ENCODE assay signal across 26 cellular contexts in the genomic region with DNA sequence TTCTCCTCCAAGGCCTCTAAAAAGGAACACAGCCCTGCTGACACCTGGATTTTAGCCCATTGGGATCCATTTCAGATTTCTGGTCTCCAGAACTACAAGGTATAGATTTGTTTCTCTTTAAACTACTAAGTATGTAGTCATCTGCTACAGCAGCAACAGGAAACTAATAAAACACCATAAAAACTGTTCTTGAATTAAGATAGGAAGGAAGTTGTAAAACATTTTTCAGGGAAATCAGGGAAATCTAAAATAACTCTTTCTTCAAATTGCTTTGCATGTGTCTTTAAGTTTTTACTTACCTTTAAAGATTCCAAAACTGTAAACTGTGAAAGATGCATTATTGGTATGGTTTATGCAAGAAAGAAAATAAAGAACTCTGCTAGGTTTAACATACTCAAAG.
"Had no signal": no experiment of that assay in that cellular context is flagged by ENCODE, and none has a peak within 500 bp of the region (broad histone marks: within the 10 kb centered on the region; RNA-seq: fewer than 3 reads in every experiment).

No MANE protein-coding gene starts in this region.

- FAIRE-seq: small intestine, urothelium cell line had no signal

- H3K9me3 ChIP-seq: ovary, psoas muscle, right lobe of liver, sigmoid colon, stomach, thoracic aorta, thyroid gland, tibial nerve, upper lobe of left lung, vagina had no signal

- H3K36me3 ChIP-seq: neural progenitor cell, ovary, right lobe of liver, sigmoid colon, stomach, thoracic aorta, thyroid gland, tibial nerve, upper lobe of left lung, vagina had no signal

- ATAC-seq: natural killer cell; psoas muscle; right cardiac atrium; right lobe of liver; stimulated activated effector memory CD8-positive, alpha-beta T cell treated with anti-CD3 and anti-CD28 coated beads, Interleukin-12 subunit alpha, Interleukin-12 subunit beta, amount 100 ng/mL, for 72 hours; stimulated activated naive B cell treated with anti-CD40 and anti-IgM and Interleukin-4, amounts not matched to agents 10 μg/mL and 1 μg/mL and 100 μg/mL, for 72 hours had no signal

- DNase-seq: natural killer cell; occipital lobe; ovary; posterior cingulate gyrus; psoas muscle; right cardiac atrium; right lobe of liver; sigmoid colon; small intestine; stimulated activated CD4-positive, alpha-beta T cell treated with anti-CD3 and anti-CD28 coated beads, Interleukin-15, amount 100 ng/mL, for 24 hours; stimulated activated CD4-positive, alpha-beta T cell treated with anti-CD3 and anti-CD28 coated beads, Interleukin-2, amount 100 ng/mL, for 24 hours; stimulated activated CD4-positive, alpha-beta T cell treated with anti-CD3 and anti-CD28 coated beads, Interleukin-2, amount 100 ng/mL, for 48 hours; stimulated activated CD4-positive, alpha-beta T cell treated with anti-CD3 and anti-CD28 coated beads, Interleukin-4, amount 100 ng/mL, for 24 hours; stimulated activated naive B cell treated with anti-CD40 and anti-IgM and Interleukin-4, amounts not matched to agents 10 μg/mL and 1 μg/mL and 100 μg/mL, for 72 hours; stimulated activated naive CD4-positive, alpha-beta T cell treated with Interleukin-2 at 50 U/mL for 16 hours; stomach; thyroid gland; trophoblast cell; upper lobe of left lung had no signal

- H3K9ac ChIP-seq: neural progenitor cell, parathyroid adenoma had no signal

- H3K4me3 ChIP-seq: neural progenitor cell, ovary, psoas muscle, right lobe of liver, sigmoid colon, stomach, thoracic aorta, thyroid gland, tibial nerve, upper lobe of left lung, vagina had no signal

- H3K27ac ChIP-seq: neural progenitor cell, ovary, parathyroid adenoma, psoas muscle, right lobe of liver, sigmoid colon, stomach, thoracic aorta, thyroid gland, tibial nerve, upper lobe of left lung, vagina had no signal

- H3K4me1 ChIP-seq: neural progenitor cell, parathyroid adenoma, psoas muscle, right lobe of liver, sigmoid colon, stomach, thyroid gland, tibial nerve, upper lobe of left lung, vagina had no signal

- H3K4me2 ChIP-seq: neural progenitor cell had no signal
